In genomic region chr2:229445501-229446294, GRCh38 we compare ENCODE assay signal across 11 cellular contexts.
DNase-seq lines count a peak whose midpoint lies in the region; ATAC-seq, FAIRE-seq and TF ChIP-seq lines count a peak whose summit lies in the region.
"Had no signal": no experiment of that assay in that cellular context is flagged by ENCODE, and none has a peak within 500 bp of the region (broad histone marks: within the 10 kb centered on the region; RNA-seq: fewer than 3 reads in every experiment).

No MANE protein-coding gene starts in this region.

- TF ChIP-seq EP300 in stomach (IDR thresholded peaks at IDR 0.05), result no peak

- H3K9ac ChIP-seq in keratinocyte (ENCODE audit: control insufficient read depth, extremely low read depth, insufficient read depth, low read length), result peak overlapping the region; percentile 83

- H3K4me1 ChIP-seq in keratinocyte (ENCODE audit: control insufficient read depth, extremely low read depth, insufficient read depth, low read length), result peaks cover 21% of the 10 kb centered on the region
- H3K4me1 ChIP-seq in stomach, result peaks cover 0 to 13% (median 6%) of the 10 kb centered on the region in 4 donors

- no peaks in the 10 kb centered on the region for H3K36me3 ChIP-seq in bronchial epithelial cell (ENCODE audit: control insufficient read depth, insufficient read depth, low read length)
- no peaks in the 10 kb centered on the region for H3K36me3 ChIP-seq in keratinocyte (ENCODE audit: control insufficient read depth in 2 of 2, extremely low read depth in 1 of 2, insufficient read depth in 2 of 2, low read length in 2 of 2)
- H3K36me3 ChIP-seq in stomach, result no peaks in the 10 kb centered on the region

- no peaks in the 10 kb centered on the region for H3K4me1 Mint-ChIP-seq in activated T-cell treated with anti-CD3 and anti-CD28 coated beads, Interleukin-2, amount 50 U/mL, for 72 hours (ENCODE audit: low read depth)
- H3K4me1 Mint-ChIP-seq: activated CD4-positive, alpha-beta T cell treated with anti-CD3 and anti-CD28 coated beads for 36 hours had no signal

- H4K20me1 ChIP-seq in keratinocyte (ENCODE audit: control insufficient read depth, extremely low read depth, insufficient read depth, low read length), result no peaks in the 10 kb centered on the region

- H3K27ac Mint-ChIP-seq in activated T-cell treated with anti-CD3 and anti-CD28 coated beads, Interleukin-2, amount 50 U/mL, for 72 hours, result no peak overlapping the region
- H3K27ac Mint-ChIP-seq: activated CD4-positive, alpha-beta T cell treated with anti-CD3 and anti-CD28 coated beads for 36 hours; naive thymus-derived CD4-positive, alpha-beta T cell had no signal

- intact Hi-C loops in stomach (cut with DNase I; ENCODE audit: low total_unique reads), result no loop called here

- no peaks in the 10 kb centered on the region for H3K79me2 ChIP-seq in keratinocyte (ENCODE audit: control insufficient read depth, insufficient read depth, low read length)

- H3K4me2 ChIP-seq in keratinocyte (ENCODE audit: control insufficient read depth, extremely low read depth, insufficient read depth, low read depth, low read length), result peak overlapping the region; percentile 65

- H3K36me3 Mint-ChIP-seq in activated T-cell treated with anti-CD3 and anti-CD28 coated beads, Interleukin-2, amount 50 U/mL, for 72 hours (ENCODE audit: insufficient read depth in 2 of 2), result no peaks in the 10 kb centered on the region
- H3K36me3 Mint-ChIP-seq: naive thymus-derived CD4-positive, alpha-beta T cell had no signal

- WGBS in stomach, 5 donors, result 52 to 63% (median 62%) methylated on average over 11 of the region's 11 CpGs

- no peak overlapping the region for H3K4me3 Mint-ChIP-seq in activated T-cell treated with anti-CD3 and anti-CD28 coated beads, Interleukin-2, amount 50 U/mL, for 72 hours
- H3K4me3 Mint-ChIP-seq: activated CD4-positive, alpha-beta T cell treated with anti-CD3 and anti-CD28 coated beads for 36 hours; naive thymus-derived CD4-positive, alpha-beta T cell had no signal

- peak overlapping the region; percentile 80 for H2AFZ ChIP-seq in keratinocyte (ENCODE audit: control insufficient read depth, low read length)

- no peak overlapping the region for H3K4me3 ChIP-seq in bronchial epithelial cell (ENCODE audit: low read depth, low read length)
- no peak overlapping the region for H3K4me3 ChIP-seq in keratinocyte (ENCODE audit: control insufficient read depth in 2 of 3, extremely low read depth in 1 of 3, insufficient read depth in 2 of 3, low read depth in 1 of 3, low read length in 3 of 3)
- H3K4me3 ChIP-seq in stomach, result no peak overlapping the region

- TF ChIP-seq CTCF in bronchial epithelial cell (IDR thresholded peaks at IDR 0.05; ENCODE audit: insufficient read depth, low read length, severe bottlenecking) (no peak), keratinocyte (optimal IDR thresholded peaks at IDR 0.05 in 1 of 3, IDR thresholded peaks at IDR 0.05 in 1 of 3, conservative IDR thresholded peaks at IDR 0.05 in 1 of 3; ENCODE audit: extremely low read depth in 1 of 3, insufficient read depth in 2 of 3, low read length in 3 of 3) (no peak), stomach (IDR thresholded peaks at IDR 0.05) (no peak)

- H3K9me3 ChIP-seq in keratinocyte (ENCODE audit: control insufficient read depth, low read depth, low read length) (no peaks in the 10 kb centered on the region), stomach (no peaks in the 10 kb centered on the region)

- H3K9me1 ChIP-seq in keratinocyte (ENCODE audit: control insufficient read depth, extremely low read depth, insufficient read depth, low read length), result no peaks in the 10 kb centered on the region

- H3K27me3 ChIP-seq in bronchial epithelial cell (ENCODE audit: control insufficient read depth, insufficient read depth, low read length), result no peaks in the 10 kb centered on the region
- no peaks in the 10 kb centered on the region for H3K27me3 ChIP-seq in keratinocyte (ENCODE audit: control insufficient read depth, extremely low read depth, insufficient read depth, low read length)
- H3K27me3 ChIP-seq in stomach, result no peaks in the 10 kb centered on the region

- ATAC-seq in HG03378 (IDR thresholded peaks at IDR 0.05; ENCODE audit: unreplicated experiment), result no peak
- ATAC-seq in activated T-cell treated with anti-CD3 and anti-CD28 coated beads, Interleukin-2, amount 50 U/mL, for 72 hours (replicated peaks in 1 of 2), result no peak
- ATAC-seq: activated CD4-positive, alpha-beta T cell treated with anti-CD3 and anti-CD28 coated beads for 36 hours; naive thymus-derived CD4-positive, alpha-beta T cell had no signal

- peaks cover 0 to under 1% of the 10 kb centered on the region in 2 donors for H3K9me3 Mint-ChIP-seq in activated T-cell treated with anti-CD3 and anti-CD28 coated beads, Interleukin-2, amount 50 U/mL, for 72 hours
- H3K9me3 Mint-ChIP-seq: naive thymus-derived CD4-positive, alpha-beta T cell had no signal

- H3K27me3 Mint-ChIP-seq in activated T-cell treated with anti-CD3 and anti-CD28 coated beads, Interleukin-2, amount 50 U/mL, for 72 hours (ENCODE audit: low read depth), result peaks cover 6% of the 10 kb centered on the region

- TF ChIP-seq POLR2A in H54 (IDR thresholded peaks at IDR 0.05; ENCODE audit: low read depth, low read length) (no peak), stomach (IDR thresholded peaks at IDR 0.05) (no peak)

- dilution Hi-C loops in keratinocyte (cut with MboI; ENCODE audit: extremely low pct_ligation_motif_present, low sequenced_read_pairs), result no loop called here

- DNase-seq in H54 (ENCODE audit: insufficient read length, low spot score), result no peak
- peak; percentile 25 for DNase-seq in bronchial epithelial cell (ENCODE audit: low read depth)
- DNase-seq in keratinocyte (ENCODE audit: low read depth, low spot score), result no peak
- no peak for DNase-seq in stomach
- no peak for DNase-seq in NCI-H1048 (lab: John Stamatoyannopoulos, UW)
- no peak for DNase-seq in activated T-cell treated with anti-CD3 and anti-CD28 coated beads, Interleukin-2, amount 50 U/mL, for 72 hours
- no peak for DNase-seq in activated naive CD4-positive, alpha-beta T cell treated with anti-CD3 and anti-CD28 coated beads, Interleukin-2, amount 50 U/mL, for 16 hours
- DNase-seq: activated CD4-positive, alpha-beta T cell treated with anti-CD3 and anti-CD28 coated beads for 36 hours; naive thymus-derived CD4-positive, alpha-beta T cell; NCI-H524 had no signal

- H3K27ac ChIP-seq in keratinocyte (ENCODE audit: control insufficient read depth, insufficient read depth, low read length) (peak overlapping the region; percentile 99), stomach (peak overlapping the region; percentile 4 to 89 (median 80))

- FAIRE-seq in H54 (lab: Jason Lieb, UNC) (peak; percentile 38), bronchial epithelial cell (lab: Jason Lieb, UNC) (no peak), keratinocyte (lab: Jason Lieb, UNC) (no peak)
